8 cellular contexts compared by ENCODE assay signal in genomic region chr3:177050466-177051237, GRCh38.
A peak's percentile ranks its signal among the peaks of the same experiment; 100 is the strongest.
DNase-seq lines count a peak whose midpoint lies in the region; ATAC-seq, FAIRE-seq and TF ChIP-seq lines count a peak whose summit lies in the region.

No MANE protein-coding gene starts in this region.

- POLR2A ChIA-PET in GM12878 (lab: Charles Lee), result interaction anchor here (1.8 kb wide), 1 partner anchor 9 kb away, joined by 8 read pairs; no protein-coding TSS in a partner anchor

- CTCF ChIA-PET in GM12878 (lab: Yijun Ruan, JAX), result interaction anchor here (0.6 to 3.4 kb wide), 24 partner anchors 9 to 1829 kb away, joined by 3 to 31 read pairs (median 3); no protein-coding TSS in a partner anchor

- DNase-seq in G401 (ENCODE audit: low spot score) (peak; percentile 77), NCI-H2227 treated with DMSO at 0.1 percent for 48 hours (lab: John Stamatoyannopoulos, UW) (peak; percentile 73), GM12878 (ENCODE audit: low read depth, low spot score) (no peak), keratinocyte (ENCODE audit: low read depth, low spot score) (no peak), tibial nerve (ENCODE audit: low spot score in 2 of 2) (peak in 1 of 2 donors; percentile 10)
- DNase-seq in stimulated activated CD4-positive, alpha-beta T cell treated with anti-CD3 and anti-CD28 coated beads, Interleukin-1b, Interleukin-23, amount 100 ng/mL, for 48 hours, result no peak

- in situ Hi-C loops in G401 (cut with HindIII; ENCODE audit: low sequenced_read_pairs) (no loop called here), GM12878 (cut with MboI) (no loop called here)

- SMC1A ChIA-PET in GM12878 (lab: Charles Lee; ENCODE audit: uncharacterized antibody, unreplicated experiment), result interaction anchor here (0.6 to 2.7 kb wide), 22 partner anchors 8 to 727 kb away, joined by 3 to 21 read pairs (median 4); partner anchors contain the start of gene TBL1XR1

- H2AFZ ChIP-seq in GM12878 (ENCODE audit: control insufficient read depth, low read depth, low read length) (no peak overlapping the region), keratinocyte (ENCODE audit: control insufficient read depth, low read length) (no peak overlapping the region)

- no peaks in the 10 kb centered on the region for H3K9me1 ChIP-seq in keratinocyte (ENCODE audit: control insufficient read depth, extremely low read depth, insufficient read depth, low read length)

- TF ChIP-seq EP300 in GM12878 (IDR thresholded peaks at IDR 0.05; ENCODE audit: borderline replicate concordance in 1 of 2, control insufficient read depth in 1 of 2, low read depth in 2 of 2, low read length in 2 of 2) (no peak), tibial nerve (IDR thresholded peaks at IDR 0.05) (no peak)

- TF ChIP-seq POLR2A in GM12878 (IDR thresholded peaks at IDR 0.05; ENCODE audit: low read depth, low read length), result no peak
- no peak for TF ChIP-seq POLR2A in tibial nerve (IDR thresholded peaks at IDR 0.05)

- 71% methylated on average over 5 of the region's 5 CpGs for WGBS in GM12878 (ENCODE audit: insufficient coverage, insufficient replicate concordance, low lambda C conversion rate, missing lambda C conversion rate)
- 52 to 55% methylated on average over 5 of the region's 5 CpGs for WGBS in tibial nerve, 2 donors

- peak; percentile 22 to 65 (median 38); a peak in 4 of 6 replicates for TF ChIP-seq CTCF in GM12878 (IDR thresholded peaks at IDR 0.05 in 2 of 3, conservative IDR thresholded peaks at IDR 0.05 in 1 of 3; ENCODE audit: control insufficient read depth in 2 of 3, extremely low read depth in 1 of 3, insufficient read depth in 1 of 3, low read depth in 3 of 3, low read length in 3 of 3)
- peak in 2 of 3 experiments; percentile 4 to 42 for TF ChIP-seq CTCF in keratinocyte (optimal IDR thresholded peaks at IDR 0.05 in 1 of 3, IDR thresholded peaks at IDR 0.05 in 1 of 3, conservative IDR thresholded peaks at IDR 0.05 in 1 of 3; ENCODE audit: extremely low read depth in 1 of 3, insufficient read depth in 2 of 3, low read length in 3 of 3)
- peak; percentile 41 to 71 (median 63) for TF ChIP-seq CTCF in tibial nerve (IDR thresholded peaks at IDR 0.05)

- peak; percentile 73 for TF ChIP-seq RAD21 in GM12878 (IDR thresholded peaks at IDR 0.05; ENCODE audit: insufficient read depth, low read depth, low read length)

- no peaks in the 10 kb centered on the region for H4K20me1 ChIP-seq in GM12878 (ENCODE audit: control insufficient read depth, insufficient read depth)
- H4K20me1 ChIP-seq in keratinocyte (ENCODE audit: control insufficient read depth, extremely low read depth, insufficient read depth, low read length), result no peaks in the 10 kb centered on the region

- ATAC-seq in HG02678 (IDR thresholded peaks at IDR 0.05; ENCODE audit: unreplicated experiment) (peak; percentile 67), GM12878 (peak; percentile 75), GM21360 (IDR thresholded peaks at IDR 0.05; ENCODE audit: unreplicated experiment) (no peak)

- RAD21 ChIA-PET in GM12878 (lab: Charles Lee; ENCODE audit: unreplicated experiment), result interaction anchor here (0.6 to 2.4 kb wide), 24 partner anchors 9 to 1386 kb away, joined by 3 to 13 read pairs (median 4); partner anchors contain the start of gene TBL1XR1

- dilution Hi-C loops in keratinocyte (cut with MboI; ENCODE audit: extremely low pct_ligation_motif_present, low sequenced_read_pairs), result no loop called here

- no peak overlapping the region for H3K9ac ChIP-seq in GM12878 (ENCODE audit: control insufficient read depth, insufficient read depth, low read length)
- H3K9ac ChIP-seq in keratinocyte (ENCODE audit: control insufficient read depth, extremely low read depth, insufficient read depth, low read length), result no peak overlapping the region

- intact Hi-C loops in GM12878 (cut with micrococcal nuclease; ENCODE audit: unreplicated experiment), result loop anchor here (1.0 to 10.0 kb wide), 4 partner anchors 146 to 727 kb away; partner anchors contain the start of gene TBL1XR1

- H3K36me3 ChIP-seq in GM12878 (ENCODE audit: control insufficient read depth in 2 of 2, insufficient read depth in 2 of 2, low read length in 1 of 2) (peaks cover 3 to 12% of the 10 kb centered on the region in 2 experiments), keratinocyte (ENCODE audit: control insufficient read depth in 2 of 2, extremely low read depth in 1 of 2, insufficient read depth in 2 of 2, low read length in 2 of 2) (peaks cover 15 to 17% of the 10 kb centered on the region in 2 experiments), tibial nerve (peaks cover 0 to 37% (median 0%) of the 10 kb centered on the region in 3 donors)

- H3K27ac ChIP-seq in GM12878 (ENCODE audit: control insufficient read depth, insufficient read depth), result no peak overlapping the region
- peak overlapping the region; percentile 40 for H3K27ac ChIP-seq in keratinocyte (ENCODE audit: control insufficient read depth, insufficient read depth, low read length)
- H3K27ac ChIP-seq in tibial nerve, result no peak overlapping the region

- no peak overlapping the region for H3K4me3 ChIP-seq in GM12878
- H3K4me3 ChIP-seq in keratinocyte (ENCODE audit: control insufficient read depth in 2 of 3, extremely low read depth in 1 of 3, insufficient read depth in 2 of 3, low read depth in 1 of 3, low read length in 3 of 3), result no peak overlapping the region
- no peak overlapping the region for H3K4me3 ChIP-seq in tibial nerve

- no peaks in the 10 kb centered on the region; the same call in none of the 2 replicates for H3K79me2 ChIP-seq in GM12878 (ENCODE audit: control insufficient read depth, insufficient read depth, low read length)
- H3K79me2 ChIP-seq in keratinocyte (ENCODE audit: control insufficient read depth, insufficient read depth, low read length), result peaks cover 16% of the 10 kb centered on the region

- no peak overlapping the region for H3K4me2 ChIP-seq in GM12878 (ENCODE audit: control insufficient read depth, insufficient read depth)
- H3K4me2 ChIP-seq in keratinocyte (ENCODE audit: control insufficient read depth, extremely low read depth, insufficient read depth, low read depth, low read length), result no peak overlapping the region

- H3K4me1 ChIP-seq in GM12878 (ENCODE audit: control insufficient read depth, insufficient read depth, low read length) (no peaks in the 10 kb centered on the region), keratinocyte (ENCODE audit: control insufficient read depth, extremely low read depth, insufficient read depth, low read length) (no peaks in the 10 kb centered on the region), tibial nerve (peaks cover 0 to 38% (median 7%) of the 10 kb centered on the region in 4 donors)

- H3K27me3 ChIP-seq in GM12878 (replicated peaks in 1 of 2; ENCODE audit: control insufficient read depth in 2 of 2, insufficient read depth in 2 of 2, low read length in 1 of 2), result no peaks in the 10 kb centered on the region
- H3K27me3 ChIP-seq in keratinocyte (ENCODE audit: control insufficient read depth, extremely low read depth, insufficient read depth, low read length), result no peaks in the 10 kb centered on the region
- no peaks in the 10 kb centered on the region for H3K27me3 ChIP-seq in tibial nerve

- FAIRE-seq in GM12878 (lab: Jason Lieb, UNC) (peak; percentile 27), keratinocyte (lab: Jason Lieb, UNC) (no peak)

- H3K9me3 ChIP-seq in GM12878 (replicated peaks; ENCODE audit: control insufficient read depth, insufficient read depth, low read length), result no peaks in the 10 kb centered on the region
- H3K9me3 ChIP-seq in keratinocyte (ENCODE audit: control insufficient read depth, low read depth, low read length), result no peaks in the 10 kb centered on the region
- H3K9me3 ChIP-seq in tibial nerve, result no peaks in the 10 kb centered on the region

- no TSS peak for BruUV-seq in GM12878 (replicated peaks; lab: Mats Ljungman, UMichigan)

TF ChIP-seq in GM12878, 131 proteins besides CTCF, POLR2A, EP300 and RAD21:
- TF ChIP-seq SMC3 (IDR thresholded peaks at IDR 0.05; ENCODE audit: borderline replicate concordance, low read length) (peak; percentile 56; the same call in 1 of the 2 replicates), ZZZ3 (IDR thresholded peaks at IDR 0.05; ENCODE audit: control insufficient read depth, insufficient read length, low read depth) (no peak), WRNIP1 (IDR thresholded peaks at IDR 0.05; ENCODE audit: borderline replicate concordance, low read depth, low read length) (no peak)

Comparison
In these comparisons a context has a peak if more than half of its experiments do, and no peak if none do; other contexts are left out.
1. DNase-seq: peak in G401 (single experiment) and NCI-H2227 treated with DMSO at 0.1 percent for 48 hours (single experiment); none in GM12878 (single experiment), keratinocyte (single experiment) and stimulated activated CD4-positive, alpha-beta T cell treated with anti-CD3 and anti-CD28 coated beads, Interleukin-1b, Interleukin-23, amount 100 ng/mL, for 48 hours (single experiment).
2. Peak in every context shown above with its lines, with median percentiles within 50 percentile points of each other: CTCF ChIP-seq.